Comparison of ENCODE assay signal across 1 cellular context in genomic region chr15:60559398-60560056, GRCh38.
TF ChIP-seq lines count a peak whose summit lies in the region.

No MANE protein-coding gene starts in this region.

TF ChIP-seq in GM23338, 12 proteins besides CTCF, POLR2A, EP300 and RAD21:
- TF ChIP-seq ZNF462 (CRISPR knock-in tag; IDR thresholded peaks at IDR 0.05): peak; percentile 41; the same call in 1 of the 2 replicates
